In genomic region chr11:66272600-66272999, GRCh38 we compare ENCODE assay signal across 19 cellular contexts. TPM values are rescaled to one million over a fixed set of nuclear protein-coding genes. Genes with fewer than 3 reads are reported as not detected.
DNase-seq lines count a peak whose midpoint lies in the region; ATAC-seq lines count a peak whose summit lies in the region.
"Had no signal": no experiment of that assay in that cellular context is flagged by ENCODE, and none has a peak within 500 bp of the region (broad histone marks: within the 10 kb centered on the region; RNA-seq: fewer than 3 reads in every experiment).

No MANE protein-coding gene starts in this region.

- H3K27ac Mint-ChIP-seq in activated naive CD8-positive, alpha-beta T cell treated with anti-CD3 and anti-CD28 coated beads, Interleukin-2, amount 10 ng/mL, durations not matched to agents 7 days and 5 days: peak overlapping the region; percentile 11
- no peak overlapping the region for H3K27ac Mint-ChIP-seq in activated naive CD8-positive, alpha-beta T cell treated with anti-CD3 and anti-CD28 coated beads, Interleukin-2, amount 50 U/mL, for 24 hours
- peak overlapping the region; percentile 86 to 97 (median 92) for H3K27ac Mint-ChIP-seq in immature natural killer cell
- no peak overlapping the region for H3K27ac Mint-ChIP-seq in T-helper 2 cell treated with Interferon-gamma antibody and Interleukin-4, amounts not matched to agents 5 μg/mL and 100 μg/mL, for 36 hours
- H3K27ac Mint-ChIP-seq: B cell had no signal

- no peaks in the 10 kb centered on the region for H3K27me3 Mint-ChIP-seq in activated naive CD8-positive, alpha-beta T cell treated with anti-CD3 and anti-CD28 coated beads, Interleukin-2, amount 10 ng/mL, durations not matched to agents 7 days and 5 days
- H3K27me3 Mint-ChIP-seq in activated naive CD8-positive, alpha-beta T cell treated with anti-CD3 and anti-CD28 coated beads, Interleukin-2, amount 50 U/mL, for 24 hours: peaks cover 3% of the 10 kb centered on the region
- peaks cover 17 to 27% (median 20%) of the 10 kb centered on the region in 3 donors for H3K27me3 Mint-ChIP-seq in immature natural killer cell (ENCODE audit: low read depth in 3 of 3)
- no peaks in the 10 kb centered on the region for H3K27me3 Mint-ChIP-seq in T-helper 2 cell treated with Interferon-gamma antibody and Interleukin-4, amounts not matched to agents 5 μg/mL and 100 μg/mL, for 36 hours (ENCODE audit: low read depth)
- H3K27me3 Mint-ChIP-seq: B cell had no signal

- ATAC-seq in activated naive CD8-positive, alpha-beta T cell treated with anti-CD3 and anti-CD28 coated beads, Interleukin-2, amount 10 ng/mL, durations not matched to agents 7 days and 5 days (ENCODE audit: low read depth): no peak
- ATAC-seq in activated naive CD8-positive, alpha-beta T cell treated with anti-CD3 and anti-CD28 coated beads, Interleukin-2, amount 50 U/mL, for 24 hours: no peak
- ATAC-seq: Panc1, Right ventricle myocardium inferior had no signal

- H3K4me3 Mint-ChIP-seq in activated naive CD8-positive, alpha-beta T cell treated with anti-CD3 and anti-CD28 coated beads, Interleukin-2, amount 10 ng/mL, durations not matched to agents 7 days and 5 days: peak overlapping the region; percentile 49
- no peak overlapping the region for H3K4me3 Mint-ChIP-seq in activated naive CD8-positive, alpha-beta T cell treated with anti-CD3 and anti-CD28 coated beads, Interleukin-2, amount 50 U/mL, for 24 hours
- H3K4me3 Mint-ChIP-seq in immature natural killer cell: peak overlapping the region; percentile 83 to 91 (median 87)
- no peak overlapping the region for H3K4me3 Mint-ChIP-seq in T-helper 2 cell treated with Interferon-gamma antibody and Interleukin-4, amounts not matched to agents 5 μg/mL and 100 μg/mL, for 36 hours
- H3K4me3 Mint-ChIP-seq: B cell had no signal

- peaks cover 32% of the 10 kb centered on the region for H3K36me3 Mint-ChIP-seq in activated naive CD8-positive, alpha-beta T cell treated with anti-CD3 and anti-CD28 coated beads, Interleukin-2, amount 10 ng/mL, durations not matched to agents 7 days and 5 days
- H3K36me3 Mint-ChIP-seq in activated naive CD8-positive, alpha-beta T cell treated with anti-CD3 and anti-CD28 coated beads, Interleukin-2, amount 50 U/mL, for 24 hours (ENCODE audit: low read depth): peaks cover 28% of the 10 kb centered on the region
- peaks cover 25 to 46% (median 27%) of the 10 kb centered on the region in 3 donors for H3K36me3 Mint-ChIP-seq in immature natural killer cell
- peaks cover 37% of the 10 kb centered on the region for H3K36me3 Mint-ChIP-seq in T-helper 2 cell treated with Interferon-gamma antibody and Interleukin-4, amounts not matched to agents 5 μg/mL and 100 μg/mL, for 36 hours (ENCODE audit: low read depth)

- DNase-seq in NK-92 treated with Interleukin-12 subunit alpha and Interleukin-12 subunit beta, amount 100 ng/mL, for 24 hours (lab: John Stamatoyannopoulos, UW): peak; percentile 78
- no peak for DNase-seq in NK-92 (lab: John Stamatoyannopoulos, UW; ENCODE audit: unreplicated experiment)
- DNase-seq in activated naive CD8-positive, alpha-beta T cell treated with anti-CD3 and anti-CD28 coated beads, Interleukin-2, amount 10 ng/mL, durations not matched to agents 7 days and 5 days: no peak
- DNase-seq in activated naive CD8-positive, alpha-beta T cell treated with anti-CD3 and anti-CD28 coated beads, Interleukin-2, amount 50 U/mL, for 24 hours: no peak
- DNase-seq in immature natural killer cell: peak; percentile 78 to 84 (median 80)
- DNase-seq in NCI-H2227 (lab: John Stamatoyannopoulos, UW; ENCODE audit: unreplicated experiment): no peak
- no peak for DNase-seq in T-helper 2 cell treated with Interferon-gamma antibody and Interleukin-4, amounts not matched to agents 5 μg/mL and 100 μg/mL, for 36 hours (ENCODE audit: low spot score)
- DNase-seq in C1 segment of cervical spinal cord (lab: John Stamatoyannopoulos, UW): no peak
- DNase-seq: DMS79 treated with DMSO at 0.1 percent for 48 hours, GOT3, KBM-7, NCI-H1436 treated with DMSO at 0.1 percent for 48 hours, NCI-H2081, NCI-H510A, NCI-H82 had no signal

- no peaks in the 10 kb centered on the region for H3K9me3 Mint-ChIP-seq in activated naive CD8-positive, alpha-beta T cell treated with anti-CD3 and anti-CD28 coated beads, Interleukin-2, amount 10 ng/mL, durations not matched to agents 7 days and 5 days
- H3K9me3 Mint-ChIP-seq in activated naive CD8-positive, alpha-beta T cell treated with anti-CD3 and anti-CD28 coated beads, Interleukin-2, amount 50 U/mL, for 24 hours: no peaks in the 10 kb centered on the region
- H3K9me3 Mint-ChIP-seq in immature natural killer cell: no peaks in the 10 kb centered on the region
- H3K9me3 Mint-ChIP-seq in T-helper 2 cell treated with Interferon-gamma antibody and Interleukin-4, amounts not matched to agents 5 μg/mL and 100 μg/mL, for 36 hours: no peaks in the 10 kb centered on the region

- peaks cover 41% of the 10 kb centered on the region for H3K4me1 Mint-ChIP-seq in activated naive CD8-positive, alpha-beta T cell treated with anti-CD3 and anti-CD28 coated beads, Interleukin-2, amount 10 ng/mL, durations not matched to agents 7 days and 5 days
- peaks cover 38% of the 10 kb centered on the region for H3K4me1 Mint-ChIP-seq in activated naive CD8-positive, alpha-beta T cell treated with anti-CD3 and anti-CD28 coated beads, Interleukin-2, amount 50 U/mL, for 24 hours
- H3K4me1 Mint-ChIP-seq in immature natural killer cell: peaks cover 78 to 80% of the 10 kb centered on the region in 2 donors
- peaks cover 23% of the 10 kb centered on the region for H3K4me1 Mint-ChIP-seq in T-helper 2 cell treated with Interferon-gamma antibody and Interleukin-4, amounts not matched to agents 5 μg/mL and 100 μg/mL, for 36 hours (ENCODE audit: low read depth)

- POLR2A ChIA-PET in activated naive CD8-positive, alpha-beta T cell treated with anti-CD3 and anti-CD28 coated beads, Interleukin-2, amount 10 ng/mL, durations not matched to agents 7 days and 5 days (lab: Charles Lee): interaction anchor here (1.0 to 2.2 kb wide), 4 partner anchors 9 to 40 kb away, joined by 3 to 10 read pairs (median 4); partner anchors contain the start of gene YIF1A

RNA-seq across cellular contexts. Expression of gene RAB1B, which starts 4.2 kb away (rescaled TPM):
- 100 to 1,000 TPM; 136 to 145 TPM for total RNA-seq in activated naive CD8-positive, alpha-beta T cell treated with anti-CD3 and anti-CD28 coated beads, Interleukin-2, amount 10 ng/mL, durations not matched to agents 7 days and 5 days
- polyA plus RNA-seq in immature natural killer cell: 10 to 100 TPM; 22.9 to 33.2 (median 25.8) TPM

RNA-seq across cellular contexts. Expression of gene CNIH2, which starts 5.4 kb away (rescaled TPM):
- 1 to 10 TPM; 2.1 to 2.7 TPM for total RNA-seq in activated naive CD8-positive, alpha-beta T cell treated with anti-CD3 and anti-CD28 coated beads, Interleukin-2, amount 10 ng/mL, durations not matched to agents 7 days and 5 days
- not detected for polyA plus RNA-seq in immature natural killer cell
- total RNA-seq: Right ventricle myocardium inferior had no signal

RNA-seq across cellular contexts. Expression of gene KLC2, which starts 15.1 kb away (rescaled TPM):
- 10 to 100 TPM; 39.3 to 41.9 TPM for total RNA-seq in activated naive CD8-positive, alpha-beta T cell treated with anti-CD3 and anti-CD28 coated beads, Interleukin-2, amount 10 ng/mL, durations not matched to agents 7 days and 5 days
- 1 to 10 TPM; 1.6 to 7.1 (median 3.9) TPM for polyA plus RNA-seq in immature natural killer cell

RNA-seq across cellular contexts. Expression of gene YIF1A, which starts 16.3 kb away (rescaled TPM):
- total RNA-seq in activated naive CD8-positive, alpha-beta T cell treated with anti-CD3 and anti-CD28 coated beads, Interleukin-2, amount 10 ng/mL, durations not matched to agents 7 days and 5 days: 10 to 100 TPM; 44.5 to 45.5 TPM
- polyA plus RNA-seq in immature natural killer cell: 10 to 100 TPM; 55.7 to 85.2 (median 62.1) TPM

RNA-seq across cellular contexts. Expression of gene TMEM151A, which starts 19.1 kb away (rescaled TPM):
- total RNA-seq in activated naive CD8-positive, alpha-beta T cell treated with anti-CD3 and anti-CD28 coated beads, Interleukin-2, amount 10 ng/mL, durations not matched to agents 7 days and 5 days: not detected
- polyA plus RNA-seq in immature natural killer cell: not detected
- polyA plus RNA-seq: AG04450 had no signal

Comparison
In these comparisons a context has a peak if more than half of its experiments do, and no peak if none do; other contexts are left out.
1. DNase-seq: peak in NK-92 treated with Interleukin-12 subunit alpha and Interleukin-12 subunit beta, amount 100 ng/mL, for 24 hours (single experiment) and immature natural killer cell (3 of 3); none in NK-92 (single experiment), activated naive CD8-positive, alpha-beta T cell treated with anti-CD3 and anti-CD28 coated beads, Interleukin-2, amount 10 ng/mL, durations not matched to agents 7 days and 5 days (single experiment), activated naive CD8-positive, alpha-beta T cell treated with anti-CD3 and anti-CD28 coated beads, Interleukin-2, amount 50 U/mL, for 24 hours (single experiment), NCI-H2227 (single experiment), T-helper 2 cell treated with Interferon-gamma antibody and Interleukin-4, amounts not matched to agents 5 μg/mL and 100 μg/mL, for 36 hours (single experiment) and C1 segment of cervical spinal cord (0 of 14).
2. H3K27ac Mint-ChIP-seq: peak in activated naive CD8-positive, alpha-beta T cell treated with anti-CD3 and anti-CD28 coated beads, Interleukin-2, amount 10 ng/mL, durations not matched to agents 7 days and 5 days (single experiment) and immature natural killer cell (6 of 6); none in activated naive CD8-positive, alpha-beta T cell treated with anti-CD3 and anti-CD28 coated beads, Interleukin-2, amount 50 U/mL, for 24 hours (single experiment) and T-helper 2 cell treated with Interferon-gamma antibody and Interleukin-4, amounts not matched to agents 5 μg/mL and 100 μg/mL, for 36 hours (single experiment).
3. H3K4me3 Mint-ChIP-seq: peak in activated naive CD8-positive, alpha-beta T cell treated with anti-CD3 and anti-CD28 coated beads, Interleukin-2, amount 10 ng/mL, durations not matched to agents 7 days and 5 days (single experiment) and immature natural killer cell (5 of 5); none in activated naive CD8-positive, alpha-beta T cell treated with anti-CD3 and anti-CD28 coated beads, Interleukin-2, amount 50 U/mL, for 24 hours (single experiment) and T-helper 2 cell treated with Interferon-gamma antibody and Interleukin-4, amounts not matched to agents 5 μg/mL and 100 μg/mL, for 36 hours (single experiment).